In the genomic region with DNA sequence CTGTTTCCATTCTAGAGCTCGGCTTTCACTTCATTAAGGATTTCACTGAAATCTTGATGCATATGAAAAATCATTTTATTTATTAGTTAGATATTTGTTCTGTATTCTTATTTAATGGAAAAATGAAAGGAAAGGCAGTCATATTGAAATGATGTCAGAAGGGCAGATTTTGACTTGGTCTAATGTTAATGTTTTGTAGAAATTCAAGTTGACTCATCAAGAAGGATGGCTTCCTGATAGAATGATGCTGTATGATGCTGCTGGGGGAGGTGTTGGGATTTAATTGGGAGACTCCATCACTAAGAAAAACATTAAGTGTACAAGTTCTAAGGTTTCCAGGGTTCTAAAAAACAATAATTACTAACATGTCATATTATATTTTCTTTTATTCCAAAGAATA, we compare ENCODE assay signal across 2 cellular contexts.
TF ChIP-seq lines count a peak whose summit lies in the region.

No MANE protein-coding gene starts in this region.

TF ChIP-seq in IMR-90, 13 proteins besides CTCF, POLR2A, EP300 and RAD21:
- TF ChIP-seq RCOR1 (IDR thresholded peaks at IDR 0.05; ENCODE audit: insufficient replicate concordance, low read length) (no peak), MXI1 (IDR thresholded peaks at IDR 0.05; ENCODE audit: borderline replicate concordance, low read depth, low read length) (no peak), BHLHE40 (IDR thresholded peaks at IDR 0.05; ENCODE audit: low read depth, low read length) (no peak), NFE2L2 (IDR thresholded peaks at IDR 0.05; ENCODE audit: low read depth, low read length) (no peak), MAFK (IDR thresholded peaks at IDR 0.05; ENCODE audit: low read depth, low read length) (no peak), USF2 (IDR thresholded peaks at IDR 0.05; ENCODE audit: low read depth, low read length) (no peak), SMC3 (IDR thresholded peaks at IDR 0.05; ENCODE audit: low read depth, low read length) (no peak), CEBPB (IDR thresholded peaks at IDR 0.05; ENCODE audit: low read depth, low read length) (no peak), MAZ (IDR thresholded peaks at IDR 0.05; ENCODE audit: borderline replicate concordance, low read depth, low read length) (no peak), ELK1 (IDR thresholded peaks at IDR 0.05; ENCODE audit: borderline replicate concordance, low read depth, low read length) (no peak), FOS (IDR thresholded peaks at IDR 0.05; ENCODE audit: low read depth, low read length) (no peak), CHD1 (IDR thresholded peaks at IDR 0.05; ENCODE audit: low read depth, low read length) (no peak), RFX5 (IDR thresholded peaks at IDR 0.05; ENCODE audit: low read depth, low read length) (no peak)

TF ChIP-seq in WTC11, 78 proteins besides CTCF, POLR2A, EP300 and RAD21:
- TF ChIP-seq SOX15 (CRISPR knock-in tag; IDR thresholded peaks at IDR 0.05) (no peak), ATF1 (CRISPR knock-in tag; IDR thresholded peaks at IDR 0.05) (no peak), AFF4 (CRISPR knock-in tag; IDR thresholded peaks at IDR 0.05; ENCODE audit: borderline replicate concordance) (no peak), ATF3 (CRISPR knock-in tag; conservative IDR thresholded peaks at IDR 0.05) (no peak), AR (CRISPR knock-in tag; IDR thresholded peaks at IDR 0.05) (no peak), USF1 (CRISPR knock-in tag; IDR thresholded peaks at IDR 0.05) (no peak), GRHL2 (CRISPR knock-in tag; IDR thresholded peaks at IDR 0.05; ENCODE audit: insufficient replicate concordance, severe bottlenecking) (no peak), PRRX2 (CRISPR knock-in tag; IDR thresholded peaks at IDR 0.05) (no peak), KAT7 (CRISPR knock-in tag; IDR thresholded peaks at IDR 0.05; ENCODE audit: borderline replicate concordance) (no peak), ELF4 (CRISPR knock-in tag; IDR thresholded peaks at IDR 0.05; ENCODE audit: low read depth) (no peak), IRF2 (CRISPR knock-in tag; IDR thresholded peaks at IDR 0.05; ENCODE audit: borderline replicate concordance, low read depth) (no peak), ZNF138 (CRISPR knock-in tag; conservative IDR thresholded peaks at IDR 0.05) (no peak)
- TF ChIP-seq, protein P1, sequence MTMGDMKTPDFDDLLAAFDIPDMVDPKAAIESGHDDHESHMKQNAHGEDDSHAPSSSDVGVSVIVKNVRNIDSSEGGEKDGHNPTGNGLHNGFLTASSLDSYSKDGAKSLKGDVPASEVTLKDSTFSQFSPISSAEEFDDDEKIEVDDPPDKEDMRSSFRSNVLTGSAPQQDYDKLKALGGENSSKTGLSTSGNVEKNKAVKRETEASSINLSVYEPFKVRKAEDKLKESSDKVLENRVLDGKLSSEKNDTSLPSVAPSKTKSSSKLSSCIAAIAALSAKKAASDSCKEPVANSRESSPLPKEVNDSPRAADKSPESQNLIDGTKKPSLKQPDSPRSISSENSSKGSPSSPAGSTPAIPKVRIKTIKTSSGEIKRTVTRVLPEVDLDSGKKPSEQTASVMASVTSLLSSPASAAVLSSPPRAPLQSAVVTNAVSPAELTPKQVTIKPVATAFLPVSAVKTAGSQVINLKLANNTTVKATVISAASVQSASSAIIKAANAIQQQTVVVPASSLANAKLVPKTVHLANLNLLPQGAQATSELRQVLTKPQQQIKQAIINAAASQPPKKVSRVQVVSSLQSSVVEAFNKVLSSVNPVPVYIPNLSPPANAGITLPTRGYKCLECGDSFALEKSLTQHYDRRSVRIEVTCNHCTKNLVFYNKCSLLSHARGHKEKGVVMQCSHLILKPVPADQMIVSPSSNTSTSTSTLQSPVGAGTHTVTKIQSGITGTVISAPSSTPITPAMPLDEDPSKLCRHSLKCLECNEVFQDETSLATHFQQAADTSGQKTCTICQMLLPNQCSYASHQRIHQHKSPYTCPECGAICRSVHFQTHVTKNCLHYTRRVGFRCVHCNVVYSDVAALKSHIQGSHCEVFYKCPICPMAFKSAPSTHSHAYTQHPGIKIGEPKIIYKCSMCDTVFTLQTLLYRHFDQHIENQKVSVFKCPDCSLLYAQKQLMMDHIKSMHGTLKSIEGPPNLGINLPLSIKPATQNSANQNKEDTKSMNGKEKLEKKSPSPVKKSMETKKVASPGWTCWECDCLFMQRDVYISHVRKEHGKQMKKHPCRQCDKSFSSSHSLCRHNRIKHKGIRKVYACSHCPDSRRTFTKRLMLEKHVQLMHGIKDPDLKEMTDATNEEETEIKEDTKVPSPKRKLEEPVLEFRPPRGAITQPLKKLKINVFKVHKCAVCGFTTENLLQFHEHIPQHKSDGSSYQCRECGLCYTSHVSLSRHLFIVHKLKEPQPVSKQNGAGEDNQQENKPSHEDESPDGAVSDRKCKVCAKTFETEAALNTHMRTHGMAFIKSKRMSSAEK (CRISPR knock-in tag; IDR thresholded peaks at IDR 0.05; ENCODE audit: borderline replicate concordance), result no peak
TF ChIP-seq in WTC11: peak in this region for 0.
